In genomic region chr3:183527421-183527979, GRCh38 we compare ENCODE assay signal across 8 cellular contexts. TPM values are rescaled to one million over a fixed set of nuclear protein-coding genes. Genes with fewer than 3 reads are reported as not detected.
DNase-seq lines count a peak whose midpoint lies in the region; ATAC-seq, FAIRE-seq and TF ChIP-seq lines count a peak whose summit lies in the region.

No MANE protein-coding gene starts in this region.

- H3K36me3 Mint-ChIP-seq in endothelial cell (ENCODE audit: low read depth, unreplicated experiment) (peaks cover 65% of the 10 kb centered on the region), glutamatergic neuron (ENCODE audit: unreplicated experiment) (no peaks in the 10 kb centered on the region)

- ATAC-seq in GM18508 (IDR thresholded peaks at IDR 0.05; ENCODE audit: insufficient read depth, unreplicated experiment), result peak; percentile 70
- peak; percentile 80 for ATAC-seq in GM21619 (IDR thresholded peaks at IDR 0.05; ENCODE audit: unreplicated experiment)
- ATAC-seq in HG03565 (IDR thresholded peaks at IDR 0.05; ENCODE audit: unreplicated experiment), result peak; percentile 83

- TF ChIP-seq CTCF in endothelial cell (IDR thresholded peaks at IDR 0.05; ENCODE audit: unreplicated experiment), result no peak
- TF ChIP-seq CTCF in glutamatergic neuron (IDR thresholded peaks at IDR 0.05; ENCODE audit: partially characterized antibody, unreplicated experiment), result no peak

- H3K27me3 Mint-ChIP-seq in endothelial cell (ENCODE audit: unreplicated experiment) (peaks cover 7% of the 10 kb centered on the region), glutamatergic neuron (ENCODE audit: unreplicated experiment) (no peaks in the 10 kb centered on the region)

- WGBS in small intestine, 3 donors, result 84 to 87% (median 84%) methylated on average over 6 of the region's 6 CpGs

- no peaks in the 10 kb centered on the region for H3K27me3 ChIP-seq in small intestine (ENCODE audit: control insufficient read depth in 2 of 2, insufficient read depth in 2 of 2, low read length in 2 of 2)

- H3K27ac ChIP-seq in small intestine (ENCODE audit: low read depth in 1 of 2, low read length in 1 of 2), result peak overlapping the region in 1 of 2 donors; percentile 71

- H3K9me3 Mint-ChIP-seq in endothelial cell (ENCODE audit: unreplicated experiment), result no peaks in the 10 kb centered on the region
- peaks cover 4% of the 10 kb centered on the region for H3K9me3 Mint-ChIP-seq in glutamatergic neuron (ENCODE audit: unreplicated experiment)

- H3K4me1 Mint-ChIP-seq in endothelial cell (ENCODE audit: unreplicated experiment), result peaks cover 40% of the 10 kb centered on the region
- H3K4me1 Mint-ChIP-seq in glutamatergic neuron (ENCODE audit: low read depth, unreplicated experiment), result no peaks in the 10 kb centered on the region

- H3K4me1 ChIP-seq in small intestine (ENCODE audit: control insufficient read depth in 2 of 2, insufficient read depth in 1 of 2, low read depth in 1 of 2, low read length in 1 of 2), result peaks cover 0 to 2% of the 10 kb centered on the region in 2 donors

- FAIRE-seq in small intestine (lab: Jason Lieb, UNC), result no peak

- DNase-seq in endothelial cell (ENCODE audit: low spot score) (no peak), NCI-H82 treated with DMSO at 0.1 percent for 48 hours (lab: John Stamatoyannopoulos, UW; ENCODE audit: unreplicated experiment) (no peak), small intestine (no peak), glutamatergic neuron (no peak), amygdala (lab: John Stamatoyannopoulos, UW) (no peak)

- H3K4me3 Mint-ChIP-seq in endothelial cell (ENCODE audit: unreplicated experiment), result peak overlapping the region; percentile 38
- H3K4me3 Mint-ChIP-seq in glutamatergic neuron (ENCODE audit: unreplicated experiment), result no peak overlapping the region

- no peaks in the 10 kb centered on the region for H3K9me3 ChIP-seq in small intestine (ENCODE audit: control insufficient read depth, low read depth)

- H3K4me3 ChIP-seq in small intestine (ENCODE audit: low read depth in 1 of 2, low read length in 2 of 2), result no peak overlapping the region

- H3K27ac Mint-ChIP-seq in endothelial cell (ENCODE audit: unreplicated experiment) (peak overlapping the region; percentile 38), glutamatergic neuron (ENCODE audit: unreplicated experiment) (no peak overlapping the region)

- no peaks in the 10 kb centered on the region for H3K36me3 ChIP-seq in small intestine (ENCODE audit: control insufficient read depth in 2 of 2, insufficient read depth in 2 of 2, low read length in 2 of 2)

RNA-seq across cellular contexts. Expression of gene KLHL6, which starts 28.0 kb away (rescaled TPM):
- total RNA-seq in endothelial cell (ENCODE audit: unreplicated experiment) (46.1 TPM), glutamatergic neuron (ENCODE audit: unreplicated experiment) (not detected)
- polyA plus RNA-seq in small intestine, result 1 to 10 TPM in 2 of 3 donors, under 1 TPM in 1; 0.22 to 2.0 (median 1.1) TPM

Comparison
In these comparisons a context has a peak if more than half of its experiments do, and no peak if none do; other contexts are left out.
1. RNA of gene KLHL6, which starts 28.0 kb away (total RNA-seq): 46.1 TPM in endothelial cell (single experiment); not detected in glutamatergic neuron (single experiment); every median in the first group is over 10 times any median in the second.
2. Peak in every context shown above with its lines, with median percentiles within 50 percentile points of each other: ATAC-seq.